11 cellular contexts compared by ENCODE assay signal in genomic region chr11:702731-703461, GRCh38. TPM values are rescaled to one million over a fixed set of nuclear protein-coding genes. Genes with fewer than 3 reads are reported as not detected.
DNase-seq lines count a peak whose midpoint lies in the region; ATAC-seq, FAIRE-seq and TF ChIP-seq lines count a peak whose summit lies in the region.
"Had no signal": no experiment of that assay in that cellular context is flagged by ENCODE, and none has a peak within 500 bp of the region (broad histone marks: within the 10 kb centered on the region; RNA-seq: fewer than 3 reads in every experiment).

No MANE protein-coding gene starts in this region.

- no peaks in the 10 kb centered on the region for H3K27me3 ChIP-seq in MG63
- peaks cover 0 to 11% (median 0%) of the 10 kb centered on the region in 45 donors for H3K27me3 ChIP-seq in dorsolateral prefrontal cortex

- H3K4me1 Mint-ChIP-seq in natural killer cell treated with Interleukin-12 subunit alpha and Interleukin-12 subunit beta and Interleukin-15 and Interleukin-18, amount 100 ng/mL, for 72 hours (ENCODE audit: low read depth in 2 of 2) = peaks cover 0 to 7% of the 10 kb centered on the region in 2 donors

- no peaks in the 10 kb centered on the region for H3K9me3 ChIP-seq in MG63
- H3K9me3 ChIP-seq: psoas muscle had no signal

- FAIRE-seq in D721Med (lab: Jason Lieb, UNC) = no peak
- FAIRE-seq: GM12891 had no signal

- intact Hi-C loops in dorsolateral prefrontal cortex (cut with DNase I) = no loop called here

- peak overlapping the region in 35 of 59 donors; percentile 2 to 77 (median 45) for H3K27ac ChIP-seq in dorsolateral prefrontal cortex
- H3K27ac ChIP-seq: psoas muscle had no signal

- no peaks in the 10 kb centered on the region for H3K9me3 Mint-ChIP-seq in natural killer cell treated with Interleukin-12 subunit alpha and Interleukin-12 subunit beta and Interleukin-15 and Interleukin-18, amount 100 ng/mL, for 72 hours

- H3K4me3 Mint-ChIP-seq in natural killer cell treated with Interleukin-12 subunit alpha and Interleukin-12 subunit beta and Interleukin-15 and Interleukin-18, amount 100 ng/mL, for 72 hours = no peak overlapping the region

- peaks cover 64% of the 10 kb centered on the region for H3K36me3 ChIP-seq in MG63

- no peak for TF ChIP-seq CTCF in dorsolateral prefrontal cortex (IDR thresholded peaks at IDR 0.05 in 54 of 56, conservative IDR thresholded peaks at IDR 0.05 in 2 of 56; ENCODE audit: low read depth in 1 of 56, partially characterized antibody in 56 of 56)
- no peak for TF ChIP-seq CTCF in D721Med (IDR thresholded peaks at IDR 0.05; ENCODE audit: insufficient read depth, missing control alignments)

- no peaks in the 10 kb centered on the region for H3K36me3 Mint-ChIP-seq in natural killer cell treated with Interleukin-12 subunit alpha and Interleukin-12 subunit beta and Interleukin-15 and Interleukin-18, amount 100 ng/mL, for 72 hours

- ATAC-seq in natural killer cell treated with Interleukin-12 subunit alpha and Interleukin-12 subunit beta and Interleukin-15 and Interleukin-18, amount 100 ng/mL, for 72 hours = peak; percentile 78 to 85
- ATAC-seq in GM21390 (IDR thresholded peaks at IDR 0.05; ENCODE audit: unreplicated experiment) = no peak

- H3K27me3 Mint-ChIP-seq in natural killer cell treated with Interleukin-12 subunit alpha and Interleukin-12 subunit beta and Interleukin-15 and Interleukin-18, amount 100 ng/mL, for 72 hours = no peaks in the 10 kb centered on the region

- H3K4me3 ChIP-seq in MG63 (no peak overlapping the region), dorsolateral prefrontal cortex (no peak overlapping the region)
- H3K4me3 ChIP-seq: psoas muscle had no signal

- DNase-seq in A172 (ENCODE audit: low spot score) (peak; percentile 58), MG63 (peak; percentile 89), dorsolateral prefrontal cortex (no peak), D721Med (ENCODE audit: insufficient read length, low spot score) (no peak), KBM-7 (no peak)
- peak; percentile 75 for DNase-seq in natural killer cell treated with Interleukin-12 subunit alpha and Interleukin-12 subunit beta and Interleukin-15 and Interleukin-18, amount 100 ng/mL, for 72 hours (ENCODE audit: low spot score)
- no peak for DNase-seq in activated CD4-positive, alpha-beta T cell treated with anti-CD3 and anti-CD28 coated beads for 1 hour
- DNase-seq: NCI-H1930 had no signal

- in situ Hi-C loops in KBM-7 (cut with MboI; ENCODE audit: low pct_unique_long_range_greater_than_20kb, low sequenced_read_pairs) = no loop called here

- peak overlapping the region in 1 of 2 donors; percentile 21 for H3K27ac Mint-ChIP-seq in natural killer cell treated with Interleukin-12 subunit alpha and Interleukin-12 subunit beta and Interleukin-15 and Interleukin-18, amount 100 ng/mL, for 72 hours

RNA-seq across cellular contexts. Expression of gene EPS8L2, which starts 3.1 kb away (rescaled TPM):
- 64.9 and 108 TPM in 2 replicates for total RNA-seq in A172 (2014; rRNA removed; shearing (Covaris generic))
- total RNA-seq in MG63 (2014; rRNA removed; shearing (Covaris generic); ENCODE audit: low replicate concordance) = 10.7 and 23.4 TPM in 2 replicates
- 10 to 100 TPM; 10.3 to 57.6 (median 18.1) TPM for total RNA-seq in dorsolateral prefrontal cortex
- 10 to 100 TPM in 1 of 2 donors, 1 to 10 TPM in 1; 2.9 to 13.0 TPM for total RNA-seq in natural killer cell treated with Interleukin-12 subunit alpha and Interleukin-12 subunit beta and Interleukin-15 and Interleukin-18, amount 100 ng/mL, for 72 hours

RNA-seq across cellular contexts. Expression of gene TMEM80, which starts 7.3 kb away (rescaled TPM):
- 17.1 and 17.9 TPM in 2 replicates for total RNA-seq in A172 (2014; rRNA removed; shearing (Covaris generic))
- 32.4 and 98.7 TPM in 2 replicates for total RNA-seq in MG63 (2014; rRNA removed; shearing (Covaris generic); ENCODE audit: low replicate concordance)
- total RNA-seq in dorsolateral prefrontal cortex = 10 to 100 TPM; 14.5 to 48.6 (median 27.2) TPM
- total RNA-seq in natural killer cell treated with Interleukin-12 subunit alpha and Interleukin-12 subunit beta and Interleukin-15 and Interleukin-18, amount 100 ng/mL, for 72 hours = 10 to 100 TPM; 15.3 to 20.3 TPM

RNA-seq across cellular contexts. Expression of gene DEAF1, which starts 7.9 kb away (rescaled TPM):
- 12.8 and 20.2 TPM in 2 replicates for total RNA-seq in A172 (2014; rRNA removed; shearing (Covaris generic))
- 14.8 and 34.6 TPM in 2 replicates for total RNA-seq in MG63 (2014; rRNA removed; shearing (Covaris generic); ENCODE audit: low replicate concordance)
- 100 to 1,000 TPM in 119 of 120 experiments, 10 to 100 TPM in 1; 72.0 to 250 (median 144) TPM for total RNA-seq in dorsolateral prefrontal cortex
- 10 to 100 TPM; 23.2 to 83.6 TPM for total RNA-seq in natural killer cell treated with Interleukin-12 subunit alpha and Interleukin-12 subunit beta and Interleukin-15 and Interleukin-18, amount 100 ng/mL, for 72 hours

RNA-seq across cellular contexts. Expression of gene TALDO1, which starts 44.4 kb away (rescaled TPM):
- 417 and 483 TPM in 2 replicates for total RNA-seq in A172 (2014; rRNA removed; shearing (Covaris generic))
- total RNA-seq in MG63 (2014; rRNA removed; shearing (Covaris generic); ENCODE audit: low replicate concordance) = 200 and 209 TPM in 2 replicates
- 100 to 1,000 TPM in 96 of 120 experiments, 10 to 100 TPM in 24; 58.9 to 258 (median 114) TPM for total RNA-seq in dorsolateral prefrontal cortex
- total RNA-seq in natural killer cell treated with Interleukin-12 subunit alpha and Interleukin-12 subunit beta and Interleukin-15 and Interleukin-18, amount 100 ng/mL, for 72 hours = 100 to 1,000 TPM; 201 to 242 TPM

Comparison
In these comparisons a context has a peak if more than half of its experiments do, and no peak if none do; other contexts are left out.
1. DNase-seq: peak in A172 (single experiment), MG63 (single experiment) and natural killer cell treated with Interleukin-12 subunit alpha and Interleukin-12 subunit beta and Interleukin-15 and Interleukin-18, amount 100 ng/mL, for 72 hours (single experiment); none in dorsolateral prefrontal cortex (0 of 10), D721Med (single experiment), activated CD4-positive, alpha-beta T cell treated with anti-CD3 and anti-CD28 coated beads for 1 hour (single experiment) and KBM-7 (single experiment).